ENCODE assay signal across 8 cellular contexts in the genomic region with DNA sequence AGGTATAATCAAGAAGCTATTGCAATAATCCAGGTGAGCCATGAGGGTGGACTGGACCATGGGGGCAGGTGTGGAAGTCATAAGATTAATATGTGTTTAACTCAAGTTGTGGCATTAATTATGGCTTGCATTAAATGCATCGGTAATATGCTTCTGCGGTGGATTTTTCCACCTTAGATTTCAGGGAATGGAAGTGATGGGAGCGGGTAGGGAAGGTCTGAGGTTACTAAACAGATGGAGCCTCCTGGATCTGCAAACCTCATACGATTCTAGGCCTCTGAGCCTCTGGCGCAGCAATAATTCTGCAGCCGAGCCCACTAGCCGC. TPM values are rescaled to one million over a fixed set of nuclear protein-coding genes. Genes with fewer than 3 reads are reported as not detected.
DNase-seq lines count a peak whose midpoint lies in the region; ATAC-seq and TF ChIP-seq lines count a peak whose summit lies in the region.

No MANE protein-coding gene starts in this region.

- no peak for DNase-seq in fibroblast of the aortic adventitia (ENCODE audit: low read depth)
- no peak for DNase-seq in retinal pigment epithelial cell (ENCODE audit: low read depth)
- no peak for DNase-seq in stimulated activated naive CD4-positive, alpha-beta T cell treated with Interleukin-2 at 50 U/mL for 16 hours (lab: John Stamatoyannopoulos, UW)
- no peak for DNase-seq in H4 (ENCODE audit: low spot score)
- DNase-seq in foreskin melanocyte: no peak

- TF ChIP-seq CTCF in VCaP (conservative IDR thresholded peaks at IDR 0.05) (no peak), fibroblast of the aortic adventitia (IDR thresholded peaks at IDR 0.05; ENCODE audit: insufficient read depth, low read length) (no peak), retinal pigment epithelial cell (conservative IDR thresholded peaks at IDR 0.05; ENCODE audit: low read depth, low read length) (no peak)

- H3K4me3 ChIP-seq in GM08714 (ENCODE audit: low read length) (peak overlapping the region; percentile 50; the same call in 1 of the 2 replicates), fibroblast of the aortic adventitia (ENCODE audit: low read depth, low read length) (peak overlapping the region; percentile 88), retinal pigment epithelial cell (ENCODE audit: low read length) (peak overlapping the region; percentile 85)

- no peak for ATAC-seq in HG03135 (IDR thresholded peaks at IDR 0.05; ENCODE audit: unreplicated experiment)

- peak overlapping the region; percentile 80 for H3K27ac ChIP-seq in VCaP

RNA-seq across cellular contexts. Expression of a gene that starts 0.3 kb away (rescaled TPM):
- 2.6 and 8.8 TPM in 2 replicates for total RNA-seq in fibroblast of the aortic adventitia (ENCODE audit: low replicate concordance)
- total RNA-seq in H4 (2014; rRNA removed; shearing (Covaris generic)): 0.21 TPM in 1 of 2 replicates, not detected in the other

RNA-seq across cellular contexts. Expression of a gene that starts 40.5 kb away (rescaled TPM):
- 103 and 114 TPM in 2 replicates for total RNA-seq in fibroblast of the aortic adventitia (ENCODE audit: low replicate concordance)
- 43.9 and 44.8 TPM in 2 replicates for total RNA-seq in H4 (2014; rRNA removed; shearing (Covaris generic))
